ENCODE assay signal across 17 cellular contexts in the genomic region with DNA sequence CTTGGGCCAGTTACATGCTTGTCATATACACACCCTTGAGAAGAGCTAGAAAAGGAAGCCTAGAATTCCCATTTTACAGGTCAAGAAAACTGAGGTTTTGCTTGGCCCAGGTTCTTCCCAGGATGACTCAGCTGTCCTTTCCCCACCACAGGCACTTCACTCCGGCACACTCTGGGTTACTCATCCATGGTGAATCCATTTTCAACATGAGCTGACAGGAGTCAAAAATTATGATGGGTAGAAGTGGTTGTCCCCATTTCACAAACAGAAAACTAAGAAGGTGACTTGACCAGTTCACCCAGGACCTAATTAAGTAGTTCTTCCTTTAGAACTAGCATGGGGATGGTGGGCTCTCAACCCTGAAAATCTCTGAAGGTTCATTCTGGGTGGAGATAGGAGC.
"Had no signal": no experiment of that assay in that cellular context is flagged by ENCODE, and none has a peak within 500 bp of the region (broad histone marks: within the 10 kb centered on the region; RNA-seq: fewer than 3 reads in every experiment).

No MANE protein-coding gene starts in this region.

- DNase-seq: activated CD4-positive, alpha-beta T cell treated with anti-CD3 and anti-CD28 coated beads, Interleukin-2, amount 50 U/mL, for 4 hours; activated gamma-delta T cell treated with Interleukin-2 at 50 U/mL for 16 hours; dorsolateral prefrontal cortex; foreskin melanocyte; hypothalamus; kidney; left lung; midbrain; nephron progenitor cell; nucleus accumbens; stimulated activated CD4-positive, alpha-beta T cell treated with anti-CD3 and anti-CD28 coated beads, Interleukin-4, amount 100 ng/mL, for 4 hours; T-helper 2 cell; upper lobe of left lung had no signal

- H3K27ac ChIP-seq: dorsolateral prefrontal cortex, epithelial cell of prostate, left lung, thoracic aorta, upper lobe of left lung had no signal

- H3K9me3 ChIP-seq: left lung, thoracic aorta, upper lobe of left lung had no signal

- H3K36me3 ChIP-seq: left lung, thoracic aorta, upper lobe of left lung had no signal

- ATAC-seq: left lung; sciatic nerve; stimulated activated memory B cell treated with anti-CD40 and anti-IgM and Interleukin-4, amounts not matched to agents 10 μg/mL and 1 μg/mL and 100 μg/mL, for 72 hours had no signal

- H3K4me3 ChIP-seq: dorsolateral prefrontal cortex, left lung, thoracic aorta, upper lobe of left lung had no signal

- H3K4me1 ChIP-seq: left lung, upper lobe of left lung had no signal

- H3K27me3 ChIP-seq: left lung, upper lobe of left lung had no signal
